12 cellular contexts compared by ENCODE assay signal in the genomic region with DNA sequence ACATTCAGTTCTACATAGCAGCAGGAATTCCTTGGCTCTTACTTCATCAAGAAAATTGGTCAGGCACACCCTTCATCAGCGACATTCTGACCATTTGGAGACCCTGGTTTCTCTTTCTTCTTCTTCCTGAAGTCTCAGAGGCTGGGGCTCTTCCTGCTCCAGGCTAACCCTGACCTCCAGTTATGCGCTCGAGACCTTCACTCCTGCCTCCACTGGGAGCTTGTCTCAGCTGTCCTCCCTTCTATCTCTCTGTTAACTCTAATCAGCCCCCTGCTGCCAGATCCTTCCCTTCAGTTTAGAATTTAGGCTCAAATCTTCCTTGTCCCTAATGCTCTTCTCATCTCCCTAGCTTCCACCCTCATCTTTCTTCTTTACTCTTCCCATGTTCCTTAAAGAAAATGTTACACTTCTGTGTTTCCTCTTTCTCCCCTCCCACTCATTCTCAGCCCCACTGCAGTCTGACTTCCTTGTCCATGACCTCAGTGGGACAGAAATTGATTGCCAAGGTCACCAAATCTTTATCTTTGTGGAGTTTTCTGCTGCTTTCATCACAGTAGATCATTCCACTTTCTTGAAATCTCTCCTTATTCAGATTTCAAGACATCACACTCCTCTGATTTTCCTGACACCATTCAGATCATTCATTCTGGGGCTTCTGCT. TPM values are rescaled to one million over a fixed set of nuclear protein-coding genes. Genes with fewer than 3 reads are reported as not detected.
DNase-seq lines count a peak whose midpoint lies in the region; ATAC-seq and TF ChIP-seq lines count a peak whose summit lies in the region.
"Had no signal": no experiment of that assay in that cellular context is flagged by ENCODE, and none has a peak within 500 bp of the region (broad histone marks: within the 10 kb centered on the region; RNA-seq: fewer than 3 reads in every experiment).

No MANE protein-coding gene starts in this region.

- peak overlapping the region; percentile 81 for H3K4me2 ChIP-seq in Karpas-422 (ENCODE audit: low read depth, low read length, poor library complexity, severe bottlenecking)
- H3K4me2 ChIP-seq: A549 had no signal

- no peaks in the 10 kb centered on the region for H3K79me2 ChIP-seq in Karpas-422 (ENCODE audit: low read length)

- peaks cover 34% of the 10 kb centered on the region for H3K4me1 Mint-ChIP-seq in T-helper 2 cell treated with Interferon-gamma antibody and Interleukin-4, amounts not matched to agents 5 μg/mL and 100 μg/mL, for 36 hours (ENCODE audit: low read depth)
- H3K4me1 Mint-ChIP-seq in stimulated activated memory B cell treated with anti-CD40 and anti-IgM and Interleukin-4, amounts not matched to agents 10 μg/mL and 1 μg/mL and 100 μg/mL, for 72 hours, result peaks cover 61% of the 10 kb centered on the region

- intact Hi-C loops in esophagus squamous epithelium (cut with DNase I), result no loop called here

- TF ChIP-seq POLR2A in esophagus squamous epithelium (IDR thresholded peaks at IDR 0.05), result no peak

- DNase-seq in T-helper 2 cell treated with Interferon-gamma antibody and Interleukin-4, amounts not matched to agents 5 μg/mL and 100 μg/mL, for 36 hours (ENCODE audit: low spot score), result no peak
- DNase-seq in T-helper 2 cell (no peak), Karpas-422 (no peak), esophagus squamous epithelium (lab: John Stamatoyannopoulos, UW) (no peak), omental fat pad (ENCODE audit: low spot score) (no peak)
- DNase-seq: DND-41, NCI-H146 had no signal

- peak overlapping the region; percentile 44; the same call in 1 of the 2 replicates for H3K4me3 ChIP-seq in Karpas-422 (ENCODE audit: low read length)
- H3K4me3 ChIP-seq in esophagus squamous epithelium, result no peak overlapping the region
- H3K4me3 ChIP-seq: A549 had no signal

- peak overlapping the region; percentile 63 for H3K9ac ChIP-seq in Karpas-422 (ENCODE audit: low read length)

- 57 to 58% methylated on average over 3 of the region's 3 CpGs for WGBS in esophagus squamous epithelium, 2 donors

- H3K36me3 ChIP-seq in Karpas-422 (ENCODE audit: insufficient read depth, low read length) (no peaks in the 10 kb centered on the region), esophagus squamous epithelium (no peaks in the 10 kb centered on the region)

- TF ChIP-seq CTCF in esophagus squamous epithelium (IDR thresholded peaks at IDR 0.05) (no peak), omental fat pad (IDR thresholded peaks at IDR 0.05) (no peak)

- H3K36me3 Mint-ChIP-seq in T-helper 2 cell treated with Interferon-gamma antibody and Interleukin-4, amounts not matched to agents 5 μg/mL and 100 μg/mL, for 36 hours (ENCODE audit: low read depth), result no peaks in the 10 kb centered on the region
- H3K36me3 Mint-ChIP-seq in stimulated activated memory B cell treated with anti-CD40 and anti-IgM and Interleukin-4, amounts not matched to agents 10 μg/mL and 1 μg/mL and 100 μg/mL, for 72 hours, result no peaks in the 10 kb centered on the region

- H3K27me3 ChIP-seq in Karpas-422 (ENCODE audit: low read length) (no peaks in the 10 kb centered on the region), esophagus squamous epithelium (peaks cover 0 to 27% (median 0%) of the 10 kb centered on the region in 4 donors)

- H3K27ac ChIP-seq in Karpas-422 (ENCODE audit: low read length) (peak overlapping the region; percentile 76), esophagus squamous epithelium (peak overlapping the region; percentile 19 to 84 (median 78))
- H3K27ac ChIP-seq: A549 had no signal

- no peaks in the 10 kb centered on the region for H3K9me2 ChIP-seq in Karpas-422 (replicated peaks; ENCODE audit: insufficient read depth, low read length)

- no peaks in the 10 kb centered on the region for H3K9me3 ChIP-seq in Karpas-422 (ENCODE audit: low read length)
- H3K9me3 ChIP-seq in esophagus squamous epithelium, result no peaks in the 10 kb centered on the region
- H3K9me3 ChIP-seq: A549 had no signal

- peaks cover 35% of the 10 kb centered on the region for H3K4me1 ChIP-seq in Karpas-422 (ENCODE audit: low read length)
- H3K4me1 ChIP-seq in esophagus squamous epithelium, result peaks cover 0 to 28% (median 21%) of the 10 kb centered on the region in 3 donors
- H3K4me1 ChIP-seq: A549 had no signal

- peaks cover 10% of the 10 kb centered on the region for H3K27me3 Mint-ChIP-seq in T-helper 2 cell treated with Interferon-gamma antibody and Interleukin-4, amounts not matched to agents 5 μg/mL and 100 μg/mL, for 36 hours (ENCODE audit: low read depth)
- H3K27me3 Mint-ChIP-seq in stimulated activated memory B cell treated with anti-CD40 and anti-IgM and Interleukin-4, amounts not matched to agents 10 μg/mL and 1 μg/mL and 100 μg/mL, for 72 hours, result no peaks in the 10 kb centered on the region

- no peak overlapping the region for H3K4me3 Mint-ChIP-seq in T-helper 2 cell treated with Interferon-gamma antibody and Interleukin-4, amounts not matched to agents 5 μg/mL and 100 μg/mL, for 36 hours
- H3K4me3 Mint-ChIP-seq in stimulated activated memory B cell treated with anti-CD40 and anti-IgM and Interleukin-4, amounts not matched to agents 10 μg/mL and 1 μg/mL and 100 μg/mL, for 72 hours, result peak overlapping the region; percentile 28

- no peak overlapping the region for H2AFZ ChIP-seq in Karpas-422 (ENCODE audit: low read length)

- H4K20me1 ChIP-seq in Karpas-422 (ENCODE audit: insufficient read depth, low read depth, low read length), result no peaks in the 10 kb centered on the region

- ATAC-seq in stimulated activated memory B cell treated with anti-CD40 and anti-IgM and Interleukin-4, amounts not matched to agents 10 μg/mL and 1 μg/mL and 100 μg/mL, for 72 hours, result no peak
- no peak for ATAC-seq in omental fat pad (ENCODE audit: low FRiP score)
- no peak for ATAC-seq in HG03432 (IDR thresholded peaks at IDR 0.05; ENCODE audit: unreplicated experiment)
- no peak for ATAC-seq in GM21723 (IDR thresholded peaks at IDR 0.05; ENCODE audit: unreplicated experiment)
- ATAC-seq: A549 had no signal

- peak overlapping the region; percentile 38 for H3K27ac Mint-ChIP-seq in T-helper 2 cell treated with Interferon-gamma antibody and Interleukin-4, amounts not matched to agents 5 μg/mL and 100 μg/mL, for 36 hours
- H3K27ac Mint-ChIP-seq in stimulated activated memory B cell treated with anti-CD40 and anti-IgM and Interleukin-4, amounts not matched to agents 10 μg/mL and 1 μg/mL and 100 μg/mL, for 72 hours, result peak overlapping the region; percentile 96

- no peaks in the 10 kb centered on the region for H3K9me3 Mint-ChIP-seq in T-helper 2 cell treated with Interferon-gamma antibody and Interleukin-4, amounts not matched to agents 5 μg/mL and 100 μg/mL, for 36 hours
- no peaks in the 10 kb centered on the region for H3K9me3 Mint-ChIP-seq in stimulated activated memory B cell treated with anti-CD40 and anti-IgM and Interleukin-4, amounts not matched to agents 10 μg/mL and 1 μg/mL and 100 μg/mL, for 72 hours

RNA-seq across cellular contexts. Expression of gene HLA-DOA, which starts 8.4 kb away (rescaled TPM):
- total RNA-seq in Karpas-422 (2014; rRNA removed; shearing (Covaris generic); ENCODE audit: low replicate concordance), result 70.0 and 103 TPM in 2 replicates
- total RNA-seq in esophagus squamous epithelium (1 to 10 TPM in 2 of 4 donors, under 1 TPM in 2; 0.61 to 9.7 (median 1.6) TPM), omental fat pad (10 to 100 TPM in 2 of 4 donors, 1 to 10 TPM in 2; 1.0 to 20.8 (median 6.8) TPM)
- total RNA-seq: myocyte had no signal

RNA-seq across cellular contexts. Expression of gene BRD2, which starts 49.4 kb away (rescaled TPM):
- total RNA-seq in Karpas-422 (2014; rRNA removed; shearing (Covaris generic); ENCODE audit: low replicate concordance), result 201 and 221 TPM in 2 replicates
- total RNA-seq in esophagus squamous epithelium, result 100 to 1,000 TPM; 110 to 152 (median 132) TPM
- 100 to 1,000 TPM; 133 to 257 (median 154) TPM for total RNA-seq in omental fat pad

RNA-seq across cellular contexts. Expression of gene HLA-DPA1, which starts 55.6 kb away (rescaled TPM):
- 571 and 780 TPM in 2 replicates for total RNA-seq in Karpas-422 (2014; rRNA removed; shearing (Covaris generic); ENCODE audit: low replicate concordance)
- 100 to 1,000 TPM in 1 of 4 donors, 10 to 100 TPM in 1, 1 to 10 TPM in 2; 6.2 to 114 (median 48.2) TPM for total RNA-seq in esophagus squamous epithelium
- total RNA-seq in omental fat pad, result 100 to 1,000 TPM in 3 of 4 donors, 10 to 100 TPM in 1; 20.4 to 211 (median 137) TPM

RNA-seq across cellular contexts. Expression of gene HLA-DPB1, which starts 58.0 kb away (rescaled TPM):
- total RNA-seq in Karpas-422 (2014; rRNA removed; shearing (Covaris generic); ENCODE audit: low replicate concordance), result 236 and 601 TPM in 2 replicates
- total RNA-seq in esophagus squamous epithelium (10 to 100 TPM in 2 of 4 donors, 1 to 10 TPM in 2; 3.2 to 96.9 (median 45.3) TPM), omental fat pad (100 to 1,000 TPM in 3 of 4 donors, 10 to 100 TPM in 1; 29.2 to 120 (median 101) TPM)
